ENCODE assay signal across 1 cellular context in the genomic region with DNA sequence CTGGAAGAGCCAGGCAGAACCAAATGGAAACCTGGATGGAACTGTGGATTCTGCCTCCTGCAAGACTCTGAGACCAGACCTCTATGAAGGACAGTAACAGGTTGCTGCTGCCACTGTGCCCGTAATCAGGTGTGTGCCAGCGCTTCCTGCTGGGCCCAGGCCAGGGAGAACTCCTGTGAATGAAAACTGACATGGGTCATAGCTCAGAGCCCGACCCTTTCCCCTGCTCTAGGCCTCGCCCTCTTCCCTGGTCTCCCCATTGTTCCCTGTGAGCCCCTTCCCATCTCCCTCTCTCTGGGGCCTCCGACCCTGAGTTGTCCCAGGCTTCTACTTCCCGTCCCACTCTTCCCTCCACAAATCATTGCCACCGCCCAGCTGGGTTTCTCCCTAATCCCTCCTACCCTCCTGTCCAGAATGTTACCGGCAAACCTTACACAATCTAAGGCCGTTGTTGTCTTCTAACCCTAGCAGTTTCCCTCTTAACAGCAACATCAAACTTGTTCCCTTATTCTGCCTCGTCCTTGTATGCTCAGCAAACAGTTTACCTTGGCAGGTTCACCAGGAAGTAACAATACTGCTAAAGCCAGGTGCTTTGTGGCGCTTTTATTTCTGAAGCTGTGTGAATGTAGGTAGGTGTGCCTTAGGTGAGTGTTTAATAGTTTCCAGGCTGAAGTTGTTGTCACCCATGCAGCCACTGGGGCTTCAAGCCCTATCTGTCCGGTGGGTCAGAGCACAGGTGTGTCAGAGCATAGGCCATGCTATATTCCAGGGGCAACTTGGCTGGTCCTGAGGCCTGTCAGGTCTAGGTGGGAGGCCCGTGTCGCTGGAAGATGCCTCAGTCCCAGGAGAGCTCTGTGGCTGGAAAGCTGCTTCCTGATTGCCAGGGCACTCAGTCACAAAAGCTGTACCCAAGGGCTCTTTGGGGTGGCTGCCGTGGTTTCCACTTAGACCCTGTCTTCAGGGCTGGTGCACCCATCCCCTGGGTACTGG.
TF ChIP-seq lines count a peak whose summit lies in the region.

No MANE protein-coding gene starts in this region.

TF ChIP-seq in H1, 55 proteins besides CTCF, POLR2A, EP300 and RAD21:
- TF ChIP-seq SP1 (IDR thresholded peaks at IDR 0.05; ENCODE audit: low read depth, low read length) (no peak), RXRA (IDR thresholded peaks at IDR 0.05; ENCODE audit: insufficient read depth, low read depth, low read length) (no peak), EGR1 (IDR thresholded peaks at IDR 0.05; ENCODE audit: borderline replicate concordance, low read depth, low read length) (no peak), SIX5 (IDR thresholded peaks at IDR 0.05; ENCODE audit: low read depth, low read length) (no peak), TCF12 (IDR thresholded peaks at IDR 0.05; ENCODE audit: low read depth, low read length) (no peak), SIN3A (conservative IDR thresholded peaks at IDR 0.05 in 1 of 2, IDR thresholded peaks at IDR 0.05 in 1 of 2; ENCODE audit: low read depth in 1 of 2, low read length in 2 of 2) (no peak), TAF1 (IDR thresholded peaks at IDR 0.05; ENCODE audit: low read depth, low read length) (no peak), POLR2AphosphoS5 (IDR thresholded peaks at IDR 0.05; ENCODE audit: low read depth, low read length) (no peak), SP4 (IDR thresholded peaks at IDR 0.05; ENCODE audit: low read length) (no peak)
